15 cellular contexts compared by ENCODE assay signal in the genomic region with DNA sequence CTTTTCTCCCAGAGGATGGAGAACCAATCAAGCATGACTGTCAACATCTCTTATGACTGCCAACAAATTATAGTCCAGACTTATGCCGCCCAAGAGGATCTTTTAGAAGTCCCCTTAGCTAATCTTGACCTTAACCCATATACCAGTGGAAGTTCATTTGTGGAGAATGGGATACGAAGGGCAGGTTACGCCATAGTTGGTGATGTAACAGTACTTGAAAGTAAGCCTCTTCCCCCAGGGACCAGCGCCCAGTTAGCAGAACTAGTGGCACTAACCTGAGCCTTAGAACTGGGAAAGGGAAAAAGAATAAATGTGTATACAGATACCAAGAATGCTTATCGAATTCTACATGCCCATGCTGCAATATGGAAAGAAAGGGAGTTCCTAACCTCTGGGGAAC. TPM values are rescaled to one million over a fixed set of nuclear protein-coding genes. Genes with fewer than 3 reads are reported as not detected.
"Had no signal": no experiment of that assay in that cellular context is flagged by ENCODE, and none has a peak within 500 bp of the region (broad histone marks: within the 10 kb centered on the region; RNA-seq: fewer than 3 reads in every experiment).

No MANE protein-coding gene starts in this region.

RNA-seq across cellular contexts. Expression of gene PCP4L1, which starts 3.2 kb away (rescaled TPM):
- total RNA-seq: activated B cell treated with CpG ODN at 0.5 μM for 24 hours; activated T-cell treated with anti-CD3 and anti-CD28 coated beads, Interleukin-2, amount 50 U/mL, for 4 hours; astrocyte; foreskin keratinocyte; gastrocnemius medialis; T-cell; T-helper 2 cell treated with Interferon-gamma antibody and Interleukin-4, amounts not matched to agents 100 ng/mL and 5 ng/mL, for 36 hours had no signal
- polyA plus RNA-seq: foreskin keratinocyte had no signal

RNA-seq across cellular contexts. Expression of gene NR1I3, which starts 17.3 kb away (rescaled TPM):
- total RNA-seq: activated B cell treated with CpG ODN at 0.5 μM for 24 hours; activated CD8-positive, alpha-beta T cell treated with anti-CD3 and anti-CD28 coated beads for 36 hours; activated T-helper 17 cell treated with anti-CD3 and anti-CD28 coated beads, Interleukin-2, amount 50 U/mL, for 72 hours; astrocyte; bronchial epithelial cell; cardiac septum; cerebellum; esophagus muscularis mucosa; foreskin keratinocyte; gastrocnemius medialis; T-cell; T-helper 2 cell treated with Interferon-gamma antibody and Interleukin-4, amounts not matched to agents 100 ng/mL and 5 ng/mL, for 36 hours had no signal

RNA-seq across cellular contexts. Expression of gene APOA2, which starts 31.9 kb away (rescaled TPM):
- total RNA-seq: activated B cell treated with CpG ODN at 0.5 μM for 24 hours; activated CD8-positive, alpha-beta T cell treated with anti-CD3 and anti-CD28 coated beads for 36 hours; activated T-helper 17 cell treated with anti-CD3 and anti-CD28 coated beads, Interleukin-2, amount 50 U/mL, for 72 hours; astrocyte; bronchial epithelial cell; cardiac septum; cerebellum; dorsolateral prefrontal cortex; esophagus muscularis mucosa; foreskin keratinocyte; T-helper 2 cell treated with Interferon-gamma antibody and Interleukin-4, amounts not matched to agents 100 ng/mL and 5 ng/mL, for 36 hours had no signal
- polyA plus RNA-seq: adipose tissue, foreskin keratinocyte had no signal
